9 cellular contexts compared by ENCODE assay signal in genomic region chr17:29155966-29156338, GRCh38.
DNase-seq lines count a peak whose midpoint lies in the region; ATAC-seq lines count a peak whose summit lies in the region.
"Had no signal": no experiment of that assay in that cellular context is flagged by ENCODE, and none has a peak within 500 bp of the region (broad histone marks: within the 10 kb centered on the region; RNA-seq: fewer than 3 reads in every experiment).

No MANE protein-coding gene starts in this region.

- H3K4me3 ChIP-seq in ACC112 (ENCODE audit: low read depth, low read length) (no peak overlapping the region), NT2/D1 (ENCODE audit: insufficient read length, low read depth) (no peak overlapping the region), mucosa of stomach (ENCODE audit: low read length) (no peak overlapping the region)

- peaks cover 93% of the 10 kb centered on the region for H3K4me1 Mint-ChIP-seq in dendritic cell treated with granulocyte-macrophage colony-stimulating factor and Interleukin-4, amounts not matched to agents 40 ng/mL and 50 ng/mL, for 4 days (ENCODE audit: low read depth)

- intact Hi-C loops in dendritic cell treated with granulocyte-macrophage colony-stimulating factor and Interleukin-4, amounts not matched to agents 40 ng/mL and 50 ng/mL, for 4 days (cut with micrococcal nuclease) = no loop called here

- H3K27ac Mint-ChIP-seq in dendritic cell treated with granulocyte-macrophage colony-stimulating factor and Interleukin-4, amounts not matched to agents 40 ng/mL and 50 ng/mL, for 4 days = peak overlapping the region; percentile 67

- no peak for ATAC-seq in HG02840 (IDR thresholded peaks at IDR 0.05; ENCODE audit: low FRiP score, unreplicated experiment)

- H3K36me3 ChIP-seq in ACC112 (ENCODE audit: insufficient read depth, low read length) = no peaks in the 10 kb centered on the region
- no peaks in the 10 kb centered on the region for H3K36me3 ChIP-seq in NT2/D1 (ENCODE audit: insufficient read depth, insufficient read length, low read length)
- H3K36me3 ChIP-seq in mucosa of stomach (ENCODE audit: control insufficient read depth, insufficient read depth, low read length) = no peaks in the 10 kb centered on the region

- H3K4me3 Mint-ChIP-seq in dendritic cell treated with granulocyte-macrophage colony-stimulating factor and Interleukin-4, amounts not matched to agents 40 ng/mL and 50 ng/mL, for 4 days = peak overlapping the region; percentile 20

- no peaks in the 10 kb centered on the region for H3K27me3 ChIP-seq in ACC112 (ENCODE audit: insufficient read depth, low read length)
- H3K27me3 ChIP-seq in NT2/D1 (ENCODE audit: insufficient read depth, insufficient read length) = no peaks in the 10 kb centered on the region
- H3K27me3 ChIP-seq in mucosa of stomach (ENCODE audit: control insufficient read depth, insufficient read depth, low read length) = no peaks in the 10 kb centered on the region

- DNase-seq in NT2/D1 (ENCODE audit: low read depth, low spot score) (no peak), T-helper 9 cell (no peak), NCI-H524 treated with DMSO at 0.1 percent for 48 hours (lab: John Stamatoyannopoulos, UW) (no peak)
- no peak for DNase-seq in activated effector memory CD4-positive, alpha-beta T cell treated with anti-CD3 and anti-CD28 coated beads, Interleukin-2, amount 50 U/mL, for 16 hours

- peaks cover 3% of the 10 kb centered on the region for H3K79me2 ChIP-seq in ACC112 (ENCODE audit: control insufficient read depth, insufficient read depth, low read length, unreplicated experiment)

- H3K4me1 ChIP-seq in ACC112 (ENCODE audit: control insufficient read depth, insufficient read depth, low read length, unreplicated experiment) (peaks cover 68% of the 10 kb centered on the region), NT2/D1 (ENCODE audit: insufficient read depth, insufficient read length) (peaks cover 24% of the 10 kb centered on the region), mucosa of stomach (ENCODE audit: control insufficient read depth, insufficient read depth, low read length) (peaks cover 71% of the 10 kb centered on the region)

- no peaks in the 10 kb centered on the region for H3K9me3 ChIP-seq in NT2/D1 (ENCODE audit: insufficient read depth, low read length)
- no peaks in the 10 kb centered on the region for H3K9me3 ChIP-seq in mucosa of stomach (ENCODE audit: control insufficient read depth, low read length)

- no peaks in the 10 kb centered on the region for H3K27me3 Mint-ChIP-seq in dendritic cell treated with granulocyte-macrophage colony-stimulating factor and Interleukin-4, amounts not matched to agents 40 ng/mL and 50 ng/mL, for 4 days
- H3K27me3 Mint-ChIP-seq: activated naive CD4-positive, alpha-beta T cell treated with anti-CD3 and anti-CD28 coated beads, Interleukin-2, amount 50 U/mL, for 24 hours had no signal

- 0 out of 2 replicates have a peak overlapping the region, but pooled peaks have one; percentile 15 for H3K27ac ChIP-seq in ACC112 (ENCODE audit: low read depth, low read length)

- H2AFZ ChIP-seq in ACC112 (ENCODE audit: low read length, unreplicated experiment) = no peak overlapping the region

- peaks cover 19% of the 10 kb centered on the region for H3K36me3 Mint-ChIP-seq in dendritic cell treated with granulocyte-macrophage colony-stimulating factor and Interleukin-4, amounts not matched to agents 40 ng/mL and 50 ng/mL, for 4 days (ENCODE audit: low read depth)
- H3K36me3 Mint-ChIP-seq: activated naive CD4-positive, alpha-beta T cell treated with anti-CD3 and anti-CD28 coated beads, Interleukin-2, amount 50 U/mL, for 24 hours had no signal

- no peaks in the 10 kb centered on the region for H3K9me3 Mint-ChIP-seq in dendritic cell treated with granulocyte-macrophage colony-stimulating factor and Interleukin-4, amounts not matched to agents 40 ng/mL and 50 ng/mL, for 4 days
- H3K9me3 Mint-ChIP-seq: activated naive CD4-positive, alpha-beta T cell treated with anti-CD3 and anti-CD28 coated beads, Interleukin-2, amount 50 U/mL, for 24 hours had no signal

- H3K9ac ChIP-seq in NT2/D1 (ENCODE audit: insufficient read length, low read depth) = peak overlapping the region; percentile 6
- peak overlapping the region; percentile 2 for H3K9ac ChIP-seq in mucosa of stomach (ENCODE audit: low read length)
